In genomic region chr19:3193256-3194062, GRCh38 we compare ENCODE assay signal across 18 cellular contexts.
A peak's percentile ranks its signal among the peaks of the same experiment; 100 is the strongest.
DNase-seq lines count a peak whose midpoint lies in the region; TF ChIP-seq lines count a peak whose summit lies in the region.
"Had no signal": no experiment of that assay in that cellular context is flagged by ENCODE, and none has a peak within 500 bp of the region (broad histone marks: within the 10 kb centered on the region; RNA-seq: fewer than 3 reads in every experiment).

No MANE protein-coding gene starts in this region.

- H3K27ac Mint-ChIP-seq in dendritic cell treated with granulocyte-macrophage colony-stimulating factor and Interleukin-4, amounts not matched to agents 40 ng/mL and 50 ng/mL, for 4 days = peak overlapping the region; percentile 63
- H3K27ac Mint-ChIP-seq: activated B cell treated with CpG ODN at 0.5 μM for 24 hours; activated T-helper 1 cell treated with anti-CD3 and anti-CD28 coated beads, Interleukin-12 subunit alpha, Interleukin-12 subunit beta, Interleukin-2, Interleukin-4 antibody, amounts not matched to agents 30 ng/mL and 10 ng/mL and 1 ng/mL, durations not matched to agents 14 hours and 24 hours and 36 hours; neural progenitor cell had no signal

- DNase-seq in CD1c-positive myeloid dendritic cell (ENCODE audit: extremely low spot score) = peak; percentile 14
- peak; percentile 79 for DNase-seq in NB4 (ENCODE audit: low read depth)
- DNase-seq in activated naive CD4-positive, alpha-beta T cell (lab: John Stamatoyannopoulos, UW) = no peak
- no peak for DNase-seq in DMS79 (lab: John Stamatoyannopoulos, UW)
- DNase-seq in LoVo (ENCODE audit: low spot score) = no peak
- DNase-seq: activated B cell treated with CpG ODN at 0.5 μM for 24 hours; activated CD8-positive, alpha-beta memory T cell treated with anti-CD3 and anti-CD28 coated beads for 24 hours; amniotic stem cell; caudate nucleus; effector memory CD8-positive, alpha-beta T cell; EL; GM23248; heart right ventricle; NCI-H146; RPMI8226 had no signal

- no peak for TF ChIP-seq CTCF in NB4 (IDR thresholded peaks at IDR 0.05; ENCODE audit: low read depth, low read length)

- peaks cover 87% of the 10 kb centered on the region for H3K36me3 Mint-ChIP-seq in dendritic cell treated with granulocyte-macrophage colony-stimulating factor and Interleukin-4, amounts not matched to agents 40 ng/mL and 50 ng/mL, for 4 days (ENCODE audit: low read depth)

- H3K27me3 Mint-ChIP-seq in dendritic cell treated with granulocyte-macrophage colony-stimulating factor and Interleukin-4, amounts not matched to agents 40 ng/mL and 50 ng/mL, for 4 days = no peaks in the 10 kb centered on the region
- H3K27me3 Mint-ChIP-seq: activated B cell treated with CpG ODN at 0.5 μM for 24 hours; effector memory CD8-positive, alpha-beta T cell had no signal

- intact Hi-C loops in dendritic cell treated with granulocyte-macrophage colony-stimulating factor and Interleukin-4, amounts not matched to agents 40 ng/mL and 50 ng/mL, for 4 days (cut with micrococcal nuclease) = no loop called here

- H3K4me3 Mint-ChIP-seq in dendritic cell treated with granulocyte-macrophage colony-stimulating factor and Interleukin-4, amounts not matched to agents 40 ng/mL and 50 ng/mL, for 4 days = no peak overlapping the region
- H3K4me3 Mint-ChIP-seq: activated B cell treated with CpG ODN at 0.5 μM for 24 hours; activated T-helper 1 cell treated with anti-CD3 and anti-CD28 coated beads, Interleukin-12 subunit alpha, Interleukin-12 subunit beta, Interleukin-2, Interleukin-4 antibody, amounts not matched to agents 30 ng/mL and 10 ng/mL and 1 ng/mL, durations not matched to agents 14 hours and 24 hours and 36 hours; effector memory CD8-positive, alpha-beta T cell; neural progenitor cell had no signal

- H3K4me1 Mint-ChIP-seq in dendritic cell treated with granulocyte-macrophage colony-stimulating factor and Interleukin-4, amounts not matched to agents 40 ng/mL and 50 ng/mL, for 4 days (ENCODE audit: low read depth) = peaks cover 47% of the 10 kb centered on the region
- H3K4me1 Mint-ChIP-seq: neural progenitor cell had no signal

- no peaks in the 10 kb centered on the region for H3K9me3 Mint-ChIP-seq in dendritic cell treated with granulocyte-macrophage colony-stimulating factor and Interleukin-4, amounts not matched to agents 40 ng/mL and 50 ng/mL, for 4 days
- H3K9me3 Mint-ChIP-seq: activated T-helper 1 cell treated with anti-CD3 and anti-CD28 coated beads, Interleukin-12 subunit alpha, Interleukin-12 subunit beta, Interleukin-2, Interleukin-4 antibody, amounts not matched to agents 30 ng/mL and 10 ng/mL and 1 ng/mL, durations not matched to agents 14 hours and 24 hours and 36 hours; effector memory CD8-positive, alpha-beta T cell; neural progenitor cell had no signal

- no peak for TF ChIP-seq POLR2A in NB4 (IDR thresholded peaks at IDR 0.05; ENCODE audit: extremely low read depth, insufficient read length)

- H3K4me3 ChIP-seq in NB4 (ENCODE audit: low read depth, low read length) = no peak overlapping the region
- H3K4me3 ChIP-seq: GM23248, heart right ventricle, neural progenitor cell had no signal

Comparison
In these comparisons a context has a peak if more than half of its experiments do, and no peak if none do; other contexts are left out.
1. DNase-seq: peak in CD1c-positive myeloid dendritic cell (single experiment) and NB4 (single experiment); none in activated naive CD4-positive, alpha-beta T cell (0 of 4), DMS79 (single experiment) and LoVo (single experiment).